ENCODE assay signal across 1 cellular context in genomic region chr5:94620257-94620656, GRCh38.
TF ChIP-seq lines count a peak whose summit lies in the region.

No MANE protein-coding gene starts in this region.

TF ChIP-seq in HepG2, 621 proteins besides CTCF, POLR2A, EP300 and RAD21:
- TF ChIP-seq CEBPB (IDR thresholded peaks at IDR 0.05; ENCODE audit: borderline replicate concordance, low read depth, low read length) = peak; percentile 65; the same call in 1 of the 2 replicates
- TF ChIP-seq NFRKB (IDR thresholded peaks at IDR 0.05) = no peak
TF ChIP-seq in HepG2: peak in this region for 1.
